2 cellular contexts compared by ENCODE assay signal in the genomic region with DNA sequence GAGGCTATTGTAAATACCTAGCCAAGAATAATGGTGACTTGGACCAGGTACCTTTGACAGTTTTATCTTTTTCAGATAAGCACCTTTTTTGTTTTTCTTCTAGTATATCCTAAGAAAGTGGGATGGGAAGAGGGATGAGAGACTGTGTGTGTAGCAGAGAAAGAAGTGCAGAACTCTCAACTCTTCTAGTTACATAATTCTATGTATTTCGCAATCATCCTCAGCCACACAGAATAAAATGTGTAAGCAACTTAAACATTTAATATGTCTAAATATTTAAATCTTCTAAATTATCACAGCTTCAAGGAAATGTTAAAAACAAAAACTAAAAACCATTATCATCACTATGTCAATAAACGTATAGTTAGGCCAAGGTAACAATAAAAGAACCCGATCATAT.
TF ChIP-seq lines count a peak whose summit lies in the region.

No MANE protein-coding gene starts in this region.

TF ChIP-seq in A549, 52 proteins besides CTCF, POLR2A, EP300 and RAD21:
- TF ChIP-seq CEBPB (IDR thresholded peaks at IDR 0.05) = peak; percentile 96 to 97
- TF ChIP-seq TP53 (CRISPR knock-in tag; IDR thresholded peaks at IDR 0.05) = no peak

TF ChIP-seq in HCT116, 20 proteins besides CTCF, POLR2A, EP300 and RAD21:
- TF ChIP-seq CEBPB (IDR thresholded peaks at IDR 0.05; ENCODE audit: low read depth) (peak; percentile 42; the same call in 1 of the 2 replicates), EZH2 (IDR thresholded peaks at IDR 0.05) (no peak)
